Comparison of ENCODE assay signal across 8 cellular contexts in genomic region chr7:105589221-105590077, GRCh38.
A peak's percentile ranks its signal among the peaks of the same experiment; 100 is the strongest.
DNase-seq lines count a peak whose midpoint lies in the region; ATAC-seq, FAIRE-seq and TF ChIP-seq lines count a peak whose summit lies in the region.

No MANE protein-coding gene starts in this region.

- no peak overlapping the region for H3K4me3 ChIP-seq in AG09309 (ENCODE audit: control insufficient read depth, low read depth, low read length)
- no peak overlapping the region for H3K4me3 ChIP-seq in brain microvascular endothelial cell (ENCODE audit: low read depth, low read length)

- DNase-seq in AG09309 (ENCODE audit: low read depth) (peak; percentile 54), NCI-H146 treated with DMSO at 0.1 percent for 48 hours (lab: John Stamatoyannopoulos, UW; ENCODE audit: unreplicated experiment) (peak; percentile 79), T-helper 9 cell (peak; percentile 9), brain microvascular endothelial cell (peak; percentile 76)
- DNase-seq in stimulated activated CD4-positive, alpha-beta T cell treated with anti-CD3 and anti-CD28 coated beads, Interleukin-1b, Interleukin-23, amount 100 ng/mL, for 4 hours (ENCODE audit: low read depth in 2 of 2) = peak; percentile 5 to 25

- H3K27ac ChIP-seq in brain microvascular endothelial cell = no peak overlapping the region

- in situ Hi-C loops in brain microvascular endothelial cell (cut with HindIII; ENCODE audit: low pct_ligation_motif_present, low sequenced_read_pairs) = no loop called here

- ATAC-seq in GM18511 (IDR thresholded peaks at IDR 0.05; ENCODE audit: unreplicated experiment) (peak; percentile 89), HG02943 (IDR thresholded peaks at IDR 0.05; ENCODE audit: low read depth, unreplicated experiment) (peak; percentile 78)

- no peaks in the 10 kb centered on the region for H3K27me3 ChIP-seq in brain microvascular endothelial cell (replicated peaks)

- peak; percentile 74 for TF ChIP-seq CTCF in AG09309 (IDR thresholded peaks at IDR 0.05; ENCODE audit: control insufficient read depth, insufficient read depth, low read depth, low read length, missing control alignments)
- TF ChIP-seq CTCF in brain microvascular endothelial cell (IDR thresholded peaks at IDR 0.05; ENCODE audit: low read depth, low read length, missing control alignments) = peak; percentile 80

- peak; percentile 78 for FAIRE-seq in islet of Langerhans (lab: Jason Lieb, UNC)

- H3K36me3 ChIP-seq in brain microvascular endothelial cell (replicated peaks) = no peaks in the 10 kb centered on the region

Comparison
In these comparisons a context has a peak if more than half of its experiments do, and no peak if none do; other contexts are left out.
1. DNase-seq: peak in every context shown above with its lines; median percentile 79 in NCI-H146 treated with DMSO at 0.1 percent for 48 hours; 76 in brain microvascular endothelial cell; 54 in AG09309; 15 in stimulated activated CD4-positive, alpha-beta T cell treated with anti-CD3 and anti-CD28 coated beads, Interleukin-1b, Interleukin-23, amount 100 ng/mL, for 4 hours; 9 in T-helper 9 cell.